8 cellular contexts compared by ENCODE assay signal in the genomic region with DNA sequence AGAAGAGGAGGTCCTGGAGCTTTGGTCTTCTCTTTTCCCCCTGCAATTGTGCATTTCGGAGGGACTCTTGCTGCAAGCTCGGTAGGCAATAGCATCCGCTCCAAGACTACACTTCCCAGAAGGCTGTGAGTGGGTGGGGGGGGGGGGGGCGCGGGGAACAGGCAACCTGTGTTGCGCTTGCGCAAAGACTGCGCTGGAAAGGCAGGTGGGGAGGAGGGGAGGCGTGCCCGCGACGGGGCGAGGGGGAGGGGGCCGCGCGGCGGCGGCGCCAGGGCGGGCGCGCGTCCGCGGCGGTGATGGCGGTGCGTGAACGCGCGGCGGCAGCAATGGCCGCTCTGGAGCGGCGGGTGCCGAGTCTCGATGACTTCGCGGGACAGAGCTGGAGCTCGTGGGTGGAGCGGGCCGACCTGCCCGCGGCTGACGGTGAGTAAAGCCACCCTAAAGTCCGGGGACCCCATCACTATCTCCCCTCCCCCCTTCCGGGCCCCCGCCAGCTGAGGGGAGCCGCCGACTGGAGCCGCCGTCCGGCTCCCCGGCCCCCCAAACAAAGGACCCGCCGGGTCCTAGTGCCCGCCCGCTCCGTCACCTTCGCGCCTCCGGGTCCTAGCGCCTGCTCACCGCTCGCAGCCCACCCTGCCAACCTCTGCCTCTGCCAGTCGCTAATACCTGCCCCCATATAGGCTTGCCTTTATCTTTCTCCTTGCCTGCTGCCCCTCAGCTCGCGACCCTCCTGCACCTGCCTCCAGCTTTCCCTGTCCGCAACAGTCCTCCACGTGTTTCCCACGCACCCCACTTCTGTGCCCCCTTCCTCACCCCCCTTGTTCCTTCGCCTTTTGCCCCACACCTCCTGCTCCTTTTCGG. TPM values are rescaled to one million over a fixed set of nuclear protein-coding genes. Genes with fewer than 3 reads are reported as not detected.
DNase-seq lines count a peak whose midpoint lies in the region; ATAC-seq, FAIRE-seq and TF ChIP-seq lines count a peak whose summit lies in the region.

A gene with protein sequence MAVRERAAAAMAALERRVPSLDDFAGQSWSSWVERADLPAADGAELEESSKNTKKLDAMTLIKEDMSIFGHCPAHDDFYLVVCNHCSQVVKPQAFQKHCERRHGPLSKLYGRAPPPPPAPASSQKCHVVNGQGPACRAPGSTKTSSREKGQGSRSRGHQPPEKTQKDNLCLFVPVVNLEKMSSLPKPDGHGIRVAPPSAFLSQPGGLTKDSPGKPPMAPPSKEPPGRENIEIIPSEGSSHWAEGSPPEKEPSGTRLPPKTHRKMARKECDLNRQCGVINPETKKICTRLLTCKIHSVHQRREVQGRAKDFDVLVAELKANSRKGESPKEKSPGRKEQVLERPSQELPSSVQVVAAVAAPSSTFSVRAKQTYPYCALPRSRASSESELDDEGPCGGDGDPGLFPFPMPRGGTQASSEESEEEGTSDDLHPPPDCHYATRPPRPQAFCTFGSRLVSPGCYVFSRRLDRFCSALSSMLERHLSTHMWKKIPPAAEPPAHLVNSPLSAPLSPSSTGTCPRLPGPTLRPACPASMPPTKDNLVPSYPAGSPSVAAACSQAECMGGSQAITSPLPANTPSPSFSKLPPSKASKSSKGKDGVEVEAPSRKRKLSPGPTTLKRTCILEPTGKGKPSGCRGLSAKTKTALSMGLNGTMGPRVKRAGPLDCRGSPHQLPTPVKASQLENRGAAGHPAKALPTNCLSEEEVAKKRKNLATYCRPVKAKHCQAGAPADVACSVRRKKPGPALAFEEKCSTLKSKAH (plus strand): TSS at position 248 of the 861 bp plus-strand sequence. CDS start 49 bp downstream, at position 297.

- peak within 1 kb of the TSS; percentile 95 for H3K4me3 Mint-ChIP-seq in progenitor cell of endocrine pancreas (ENCODE audit: low read depth)

- DNase-seq in GM12892 (ENCODE audit: insufficient read length): peak; percentile 97
- DNase-seq in NCI-H1436 treated with DMSO at 0.1 percent for 48 hours (lab: John Stamatoyannopoulos, UW): peak; percentile 57
- DNase-seq in T-helper 1 cell: peak; percentile 88 to 95 (median 90)
- peak; percentile 91 to 94 for DNase-seq in heart right ventricle
- DNase-seq in progenitor cell of endocrine pancreas (ENCODE audit: low spot score, unreplicated experiment): peak; percentile 87
- DNase-seq in upper lobe of right lung: peak; percentile 95

- H3K27ac Mint-ChIP-seq in progenitor cell of endocrine pancreas: peak within 1 kb of the TSS; percentile 92

- peak; percentile 97 for FAIRE-seq in GM12892 (lab: Jason Lieb, UNC)

- intact Hi-C loops in heart right ventricle (cut with DNase I): loop anchor here in 2 of 10 donors (5.0 to 10.0 kb wide), 2 partner anchors 57 to 59 kb away; a partner anchor contains a TSS
- intact Hi-C loops in upper lobe of right lung (cut with DNase I): no loop called here

- peak within 1 kb of the TSS; percentile 33 to 90 (median 82) for H3K4me3 ChIP-seq in heart right ventricle
- peak within 1 kb of the TSS; percentile 65 for H3K4me3 ChIP-seq in upper lobe of right lung

- H3K4me1 Mint-ChIP-seq in progenitor cell of endocrine pancreas (ENCODE audit: low read depth): peaks cover 15% of the 10 kb centered on the region

- peak; percentile 81 for ATAC-seq in HG02840 (IDR thresholded peaks at IDR 0.05; ENCODE audit: low FRiP score, unreplicated experiment)
- peak; percentile 89 to 96 (median 93) for ATAC-seq in heart right ventricle
- peak; percentile 95 for ATAC-seq in upper lobe of right lung

- TF ChIP-seq POLR2A in GM12892 (IDR thresholded peaks at IDR 0.05; ENCODE audit: low read depth, low read length): peak; percentile 94

- H3K27me3 ChIP-seq in heart right ventricle: peaks cover 0 to 9% (median 0%) of the 10 kb centered on the region in 7 donors
- H3K27me3 ChIP-seq in upper lobe of right lung: no peaks in the 10 kb centered on the region

- no peaks in the 10 kb centered on the region for H3K9me3 ChIP-seq in heart right ventricle
- H3K9me3 ChIP-seq in upper lobe of right lung: no peaks in the 10 kb centered on the region

- H3K27me3 Mint-ChIP-seq in progenitor cell of endocrine pancreas: peaks cover 28% of the 10 kb centered on the region

- H3K27ac ChIP-seq in adipose tissue (ENCODE audit: low read depth, low read length): peak within 1 kb of the TSS; percentile 41
- peak within 1 kb of the TSS; percentile 96 to 99 (median 98) for H3K27ac ChIP-seq in heart right ventricle
- peak within 1 kb of the TSS; percentile 98 for H3K27ac ChIP-seq in upper lobe of right lung

- peaks cover 8 to 23% (median 18%) of the 10 kb centered on the region in 9 donors for H3K4me1 ChIP-seq in heart right ventricle
- H3K4me1 ChIP-seq in upper lobe of right lung: peaks cover 4% of the 10 kb centered on the region

- TF ChIP-seq CTCF in heart right ventricle (IDR thresholded peaks at IDR 0.05): no peak
- TF ChIP-seq CTCF in progenitor cell of endocrine pancreas (IDR thresholded peaks at IDR 0.05; ENCODE audit: unreplicated experiment): no peak
- no peak for TF ChIP-seq CTCF in upper lobe of right lung (IDR thresholded peaks at IDR 0.05)

- peaks cover 6% of the 10 kb centered on the region for H3K36me3 Mint-ChIP-seq in progenitor cell of endocrine pancreas (ENCODE audit: insufficient read depth)

- no peaks in the 10 kb centered on the region for H3K9me3 Mint-ChIP-seq in progenitor cell of endocrine pancreas (ENCODE audit: low read depth)

- H3K36me3 ChIP-seq in heart right ventricle (peaks cover 0 to 32% (median 4%) of the 10 kb centered on the region in 9 donors), upper lobe of right lung (peaks cover 1% of the 10 kb centered on the region)

- WGBS in adipose tissue, 3 donors: 0% methylated on average over 32 to 71 of the region's 73 CpGs
- WGBS in heart right ventricle, 2 donors: 1% methylated on average over 38 to 73 of the region's 73 CpGs

RNA-seq across cellular contexts. Expression of the gene that starts here (rescaled TPM):
- polyA plus RNA-seq in GM12892 (2012; ENCODE audit: missing spikeins): 4.3 TPM
- polyA plus RNA-seq in adipose tissue (1 to 10 TPM; 2.6 to 4.0 (median 3.2) TPM), heart right ventricle (10 to 100 TPM in 1 of 2 donors, 1 to 10 TPM in 1; 3.2 to 11.4 TPM)
- total RNA-seq in heart right ventricle (1 to 10 TPM; 1.8 to 3.0 (median 2.5) TPM), progenitor cell of endocrine pancreas (17.6 and 19.6 TPM in 2 replicates), upper lobe of right lung (4.6 TPM)

Comparison
In these comparisons a context has a peak if more than half of its experiments do, and no peak if none do; other contexts are left out.
1. Peak in every context shown above with its lines: DNase-seq, ATAC-seq, H3K4me3 ChIP-seq and H3K27ac ChIP-seq.
2. H3K27ac ChIP-seq: peak in every context shown above with its lines; median percentile 98 in heart right ventricle; 98 in upper lobe of right lung; 41 in adipose tissue.